In the genomic region with DNA sequence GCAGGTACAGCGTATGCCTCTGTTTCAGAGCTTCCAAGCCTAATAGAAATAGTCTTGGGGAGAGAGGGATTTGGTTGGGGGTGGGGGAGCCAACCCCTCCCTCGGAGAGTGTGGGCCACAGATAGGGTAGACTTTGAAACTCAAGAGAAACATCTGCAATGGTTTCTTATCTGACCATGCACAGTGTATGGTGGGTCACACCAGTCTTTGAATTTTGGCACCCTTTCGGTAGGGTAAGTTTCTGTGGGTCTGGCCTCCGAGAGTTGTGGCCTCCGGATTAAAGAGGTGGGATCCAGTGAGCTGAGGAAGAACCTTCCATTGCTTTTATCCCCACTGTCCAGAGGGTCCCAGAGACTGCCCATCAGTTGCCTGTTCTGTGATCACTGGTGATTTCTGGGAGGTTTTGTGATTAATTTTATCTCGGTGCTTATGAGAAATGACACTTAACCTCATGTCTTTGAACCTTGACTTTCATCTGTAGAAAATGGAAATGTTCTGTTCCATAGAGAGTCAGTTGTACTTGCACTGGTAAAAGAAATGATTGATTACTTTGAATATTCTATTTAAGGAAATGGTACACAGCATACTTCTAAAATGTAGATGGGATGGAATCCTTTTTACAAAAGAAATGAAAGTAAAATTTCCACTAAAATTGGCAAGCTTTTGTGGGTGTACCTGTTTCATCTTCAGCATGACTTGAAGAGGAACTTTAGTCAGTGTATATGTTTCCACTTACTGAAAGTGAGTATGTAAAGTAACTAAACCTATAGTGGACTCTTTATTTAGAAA, we compare ENCODE assay signal across 9 cellular contexts.
DNase-seq lines count a peak whose midpoint lies in the region; ATAC-seq and TF ChIP-seq lines count a peak whose summit lies in the region.
"Had no signal": no experiment of that assay in that cellular context is flagged by ENCODE, and none has a peak within 500 bp of the region (broad histone marks: within the 10 kb centered on the region; RNA-seq: fewer than 3 reads in every experiment).

No MANE protein-coding gene starts in this region.

- H3K27ac Mint-ChIP-seq in naive thymus-derived CD4-positive, alpha-beta T cell, result peak overlapping the region; percentile 86 to 96 (median 90)

- H3K4me1 Mint-ChIP-seq in naive thymus-derived CD4-positive, alpha-beta T cell, result peaks cover 82 to 99% (median 96%) of the 10 kb centered on the region in 7 donors

- peak overlapping the region; percentile 62 to 89 (median 80) for H3K4me3 Mint-ChIP-seq in naive thymus-derived CD4-positive, alpha-beta T cell

- no peak for TF ChIP-seq CTCF in Loucy (conservative IDR thresholded peaks at IDR 0.05; ENCODE audit: low read length)

- H3K27me3 ChIP-seq in Loucy (ENCODE audit: insufficient read depth, low read length, poor library complexity, severe bottlenecking), result no peaks in the 10 kb centered on the region
- no peaks in the 10 kb centered on the region for H3K27me3 ChIP-seq in naive thymus-derived CD4-positive, alpha-beta T cell (ENCODE audit: control insufficient read depth in 2 of 2, insufficient read depth in 2 of 2, low read length in 2 of 2)

- H4K20me1 ChIP-seq in Loucy (ENCODE audit: insufficient read depth, low read length, poor library complexity, severe bottlenecking), result peaks cover 85% of the 10 kb centered on the region

- peaks cover 0 to 2% (median 0%) of the 10 kb centered on the region in 11 donors for H3K9me3 Mint-ChIP-seq in naive thymus-derived CD4-positive, alpha-beta T cell

- DNase-seq in naive thymus-derived CD4-positive, alpha-beta T cell, result peak in 5 of 9 donors; percentile 21 to 32 (median 27)
- DNase-seq in DMS79 treated with DMSO at 0.1 percent for 48 hours (lab: John Stamatoyannopoulos, UW), result no peak
- no peak for DNase-seq in D341Med (ENCODE audit: low spot score)
- DNase-seq in inferior parietal cortex (ENCODE audit: extremely low spot score), result no peak
- DNase-seq in stimulated activated CD4-positive, alpha-beta T cell treated with anti-CD3 and anti-CD28 coated beads, Interleukin-4, amount 100 ng/mL, for 1 hour, result no peak

- CTCF ChIA-PET in naive thymus-derived CD4-positive, alpha-beta T cell (lab: Charles Lee), result interaction anchor here (1.0 to 1.5 kb wide), 2 partner anchors 96 to 183 kb away, joined by 3 to 5 read pairs; no protein-coding TSS in a partner anchor

- no peaks in the 10 kb centered on the region for H3K9me2 ChIP-seq in Loucy (replicated peaks; ENCODE audit: low read depth, low read length)

- no peaks in the 10 kb centered on the region for H3K9me3 ChIP-seq in Loucy (ENCODE audit: insufficient read depth, low read depth, low read length)
- no peaks in the 10 kb centered on the region for H3K9me3 ChIP-seq in naive thymus-derived CD4-positive, alpha-beta T cell (ENCODE audit: control insufficient read depth in 2 of 3, low read length in 3 of 3)

- peaks cover 31% of the 10 kb centered on the region for H3K36me3 ChIP-seq in Loucy (ENCODE audit: insufficient read depth, low read length)
- no peaks in the 10 kb centered on the region for H3K36me3 ChIP-seq in naive thymus-derived CD4-positive, alpha-beta T cell (ENCODE audit: control insufficient read depth in 2 of 3, insufficient read depth in 3 of 3, low read length in 3 of 3)

- no peaks in the 10 kb centered on the region for H3K27me3 Mint-ChIP-seq in naive thymus-derived CD4-positive, alpha-beta T cell

- no peaks in the 10 kb centered on the region for H3F3A ChIP-seq in Loucy (ENCODE audit: low read depth)

- H3K4me3 ChIP-seq in Loucy (ENCODE audit: low read length, poor library complexity, severe bottlenecking), result no peak overlapping the region
- peak overlapping the region; percentile 24 for H3K4me3 ChIP-seq in naive thymus-derived CD4-positive, alpha-beta T cell (ENCODE audit: low read length)

- no peak overlapping the region for H2AFZ ChIP-seq in Loucy (ENCODE audit: low read length)

- peak overlapping the region; percentile 73 for H3K4me2 ChIP-seq in Loucy (ENCODE audit: low read depth, low read length, poor library complexity, severe bottlenecking)

- peaks cover 0 to 33% (median 11%) of the 10 kb centered on the region in 5 donors for H3K36me3 Mint-ChIP-seq in naive thymus-derived CD4-positive, alpha-beta T cell

- peaks cover 49% of the 10 kb centered on the region for H3K4me1 ChIP-seq in Loucy (ENCODE audit: insufficient read depth, low read length, poor library complexity, severe bottlenecking)
- H3K4me1 ChIP-seq in naive thymus-derived CD4-positive, alpha-beta T cell (ENCODE audit: control insufficient read depth in 2 of 2, insufficient read depth in 2 of 2, low read length in 2 of 2), result peaks cover 71 to 94% of the 10 kb centered on the region in 2 donors

- peak overlapping the region; percentile 68 for H3K27ac ChIP-seq in naive thymus-derived CD4-positive, alpha-beta T cell (ENCODE audit: low read depth, low read length)
- H3K27ac ChIP-seq: epithelial cell of prostate had no signal

- H3K79me2 ChIP-seq in Loucy (ENCODE audit: insufficient read depth, low read length), result peaks cover 100% of the 10 kb centered on the region

- ATAC-seq in GM18868 (IDR thresholded peaks at IDR 0.05; ENCODE audit: unreplicated experiment), result peak; percentile 41
- ATAC-seq in HG02571 (IDR thresholded peaks at IDR 0.05; ENCODE audit: unreplicated experiment), result peak; percentile 52
- peak; percentile 18 for ATAC-seq in naive thymus-derived CD4-positive, alpha-beta T cell

- intact Hi-C loops in naive thymus-derived CD4-positive, alpha-beta T cell (cut with micrococcal nuclease), result loop anchor here in 1 of 2 donors (2.0 kb wide), 1 partner anchor 46 kb away; no protein-coding TSS in a partner anchor

- POLR2A ChIA-PET in naive thymus-derived CD4-positive, alpha-beta T cell (lab: Charles Lee), result interaction anchor here (0.6 to 13.5 kb wide), 5 partner anchors 16 to 246 kb away, joined by 3 to 122 read pairs (median 4); partner anchors contain the start of gene TMEM131L

- peak overlapping the region; percentile 24 for H3K9ac ChIP-seq in Loucy (ENCODE audit: low read depth, low read length, poor library complexity, severe bottlenecking)

Comparison
In these comparisons a context has a peak if more than half of its experiments do, and no peak if none do; other contexts are left out.
1. DNase-seq: peak in naive thymus-derived CD4-positive, alpha-beta T cell (5 of 9); none in DMS79 treated with DMSO at 0.1 percent for 48 hours (single experiment), D341Med (single experiment), inferior parietal cortex (single experiment) and stimulated activated CD4-positive, alpha-beta T cell treated with anti-CD3 and anti-CD28 coated beads, Interleukin-4, amount 100 ng/mL, for 1 hour (single experiment).
2. Peak in every context shown above with its lines, with median percentiles within 50 percentile points of each other: ATAC-seq.